Comparison of ENCODE assay signal across 12 cellular contexts in genomic region chr14:55099741-55100140, GRCh38. TPM values are rescaled to one million over a fixed set of nuclear protein-coding genes. Genes with fewer than 3 reads are reported as not detected.
DNase-seq lines count a peak whose midpoint lies in the region; ATAC-seq, FAIRE-seq and TF ChIP-seq lines count a peak whose summit lies in the region.
"Had no signal": no experiment of that assay in that cellular context is flagged by ENCODE, and none has a peak within 500 bp of the region (broad histone marks: within the 10 kb centered on the region; RNA-seq: fewer than 3 reads in every experiment).

No MANE protein-coding gene starts in this region.

- no peak overlapping the region for H3K4me3 ChIP-seq in IMR-90 (ENCODE audit: insufficient read depth, low read depth, low read length)
- H3K4me3 ChIP-seq in GM12878 = no peak overlapping the region
- H3K4me3 ChIP-seq in left ventricle myocardium inferior = no peak overlapping the region
- no peak overlapping the region for H3K4me3 ChIP-seq in subcutaneous abdominal adipose tissue (ENCODE audit: low read depth in 1 of 5, low read length in 5 of 5)

- H2AFZ ChIP-seq in IMR-90 (replicated peaks; ENCODE audit: low read length, poor library complexity) (no peak overlapping the region), GM12878 (ENCODE audit: control insufficient read depth, low read depth, low read length) (no peak overlapping the region)

- WGBS in IMR-90 (ENCODE audit: extremely low coverage in 2 of 2, insufficient read length in 1 of 2), 2 experiments = 20% methylated on average over 1 of the region's 2 CpGs; no CpG with 5 or more reads in 1 of the 2 experiments
- WGBS in GM12878 (ENCODE audit: insufficient coverage, insufficient replicate concordance, low lambda C conversion rate, missing lambda C conversion rate) = 84% methylated on average over 2 of the region's 2 CpGs

- peak overlapping the region; percentile 51; the same call in 1 of the 2 replicates for H3K18ac ChIP-seq in IMR-90 (ENCODE audit: low read depth, low read length)

- peak overlapping the region in 1 of 2 experiments; percentile 71; a peak in 2 of 4 replicates for H4K8ac ChIP-seq in IMR-90 (ENCODE audit: low read depth in 2 of 2, low read length in 2 of 2)

- H3K36me3 ChIP-seq in IMR-90 (ENCODE audit: control insufficient read depth, insufficient read depth, low read length) (no peaks in the 10 kb centered on the region), GM12878 (ENCODE audit: control insufficient read depth in 2 of 2, insufficient read depth in 2 of 2, low read length in 1 of 2) (no peaks in the 10 kb centered on the region), left ventricle myocardium inferior (no peaks in the 10 kb centered on the region), subcutaneous abdominal adipose tissue (ENCODE audit: control insufficient read depth in 5 of 5, insufficient read depth in 5 of 5, low read length in 5 of 5) (no peaks in the 10 kb centered on the region)

- intact Hi-C loops in IMR-90 (cut with micrococcal nuclease) (loop anchor here (5.0 kb wide), 1 partner anchor 53 kb away; no protein-coding TSS in a partner anchor), GM12878 (cut with micrococcal nuclease; ENCODE audit: unreplicated experiment) (loop anchor here (2.0 to 10.0 kb wide), 3 partner anchors 25 to 175 kb away; partner anchors contain the start of genes DLGAP5 and FBXO34), left ventricle myocardium inferior (cut with micrococcal nuclease) (no loop called here)

- H2AK5ac ChIP-seq in IMR-90 (ENCODE audit: low read depth, low read length) = 0 out of 2 replicates have a peak overlapping the region, but pooled peaks have one; percentile 48

- TF ChIP-seq RAD21 in IMR-90 (IDR thresholded peaks at IDR 0.05; ENCODE audit: low read length) (no peak), GM12878 (IDR thresholded peaks at IDR 0.05; ENCODE audit: insufficient read depth, low read depth, low read length) (no peak)

- H3K56ac ChIP-seq in IMR-90 (ENCODE audit: extremely low read depth, insufficient read depth, low read length) = no peak overlapping the region

- H3K9me3 ChIP-seq in IMR-90 (ENCODE audit: control insufficient read depth, insufficient read depth, low read length) (peaks cover 7% of the 10 kb centered on the region), GM12878 (replicated peaks; ENCODE audit: control insufficient read depth, insufficient read depth, low read length) (peaks cover 6% of the 10 kb centered on the region; the same call in 2 of the 3 replicates), left ventricle myocardium inferior (replicated peaks) (no peaks in the 10 kb centered on the region), subcutaneous abdominal adipose tissue (ENCODE audit: control insufficient read depth in 5 of 5, low read length in 5 of 5) (peaks cover 0 to 7% (median 0%) of the 10 kb centered on the region in 5 donors)

- H3K9ac ChIP-seq in IMR-90 (ENCODE audit: low read depth, low read length) (no peak overlapping the region), GM12878 (ENCODE audit: control insufficient read depth, insufficient read depth, low read length) (no peak overlapping the region), subcutaneous abdominal adipose tissue (ENCODE audit: low read length in 5 of 5) (no peak overlapping the region)

- SMC1A ChIA-PET in GM12878 (lab: Charles Lee; ENCODE audit: uncharacterized antibody, unreplicated experiment) = interaction anchor here (0.6 to 3.6 kb wide), 13 partner anchors 10 to 72 kb away, joined by 3 to 26 read pairs (median 5); partner anchors contain the start of genes LGALS3 and MAPK1IP1L

- CTCF ChIA-PET in IMR-90 (lab: Yijun Ruan, JAX) = no interaction called here
- CTCF ChIA-PET in GM12878 (lab: Yijun Ruan, JAX) = interaction anchor here (0.9 to 3.3 kb wide), 5 partner anchors 11 to 61 kb away, joined by 3 to 21 read pairs (median 3); no protein-coding TSS in a partner anchor

- no peak for TF ChIP-seq POLR2A in IMR-90 (IDR thresholded peaks at IDR 0.05; ENCODE audit: low read depth, low read length)
- TF ChIP-seq POLR2A in GM12878 (IDR thresholded peaks at IDR 0.05; ENCODE audit: low read depth, low read length) = no peak

- H3K79me1 ChIP-seq in IMR-90 (ENCODE audit: low read depth in 1 of 2, low read length in 2 of 2) = peaks cover 2 to 11% of the 10 kb centered on the region in 2 experiments; a peak in 3 of 4 replicates

- TF ChIP-seq CTCF in IMR-90 (conservative IDR thresholded peaks at IDR 0.05; ENCODE audit: low read depth, low read length) (no peak), GM12878 (IDR thresholded peaks at IDR 0.05 in 2 of 3, conservative IDR thresholded peaks at IDR 0.05 in 1 of 3; ENCODE audit: control insufficient read depth in 2 of 3, extremely low read depth in 1 of 3, insufficient read depth in 1 of 3, low read depth in 3 of 3, low read length in 3 of 3) (no peak), left ventricle myocardium inferior (IDR thresholded peaks at IDR 0.05; ENCODE audit: borderline replicate concordance) (no peak), GM13977 (IDR thresholded peaks at IDR 0.05; ENCODE audit: extremely low read depth, insufficient read depth, missing control alignments) (no peak), GM20000 (IDR thresholded peaks at IDR 0.05; ENCODE audit: extremely low read depth, missing control alignments) (no peak)

- dilution Hi-C loops in IMR-90 (cut with HindIII; ENCODE audit: low sequenced_read_pairs, unreplicated experiment) = no loop called here

- H2BK120ac ChIP-seq in IMR-90 (ENCODE audit: low read depth, low read length) = peak overlapping the region; percentile 53; the same call in 1 of the 2 replicates

- no peak overlapping the region for H4K91ac ChIP-seq in IMR-90 (ENCODE audit: insufficient read depth, low read depth, low read length)

- H4K5ac ChIP-seq in IMR-90 (ENCODE audit: low read depth, low read length) = no peak overlapping the region; the same call in 1 of the 2 replicates

- no peak for FAIRE-seq in GM12878 (lab: Jason Lieb, UNC)
- FAIRE-seq: D721Med, endometrium had no signal

- POLR2A ChIA-PET in IMR-90 (lab: Charles Lee; ENCODE audit: unreplicated experiment) (interaction anchor here (0.5 to 0.7 kb wide), 2 partner anchors 30 to 59 kb away, joined by 6 to 12 read pairs; no protein-coding TSS in a partner anchor), GM12878 (lab: Charles Lee) (interaction anchor here (0.6 to 2.1 kb wide), 11 partner anchors 9 to 1049 kb away, joined by 3 to 16 read pairs (median 4); partner anchors contain the start of genes LGALS3 and MAPK1IP1L)

- no peak overlapping the region for H3K23ac ChIP-seq in IMR-90 (ENCODE audit: low read depth, low read length)

- DNase-seq in IMR-90 (peak; percentile 55), GM12878 (ENCODE audit: low read depth, low spot score) (no peak), left ventricle myocardium inferior (no peak), inferior parietal cortex (ENCODE audit: extremely low spot score) (no peak), GM13977 (ENCODE audit: low spot score) (no peak), GM20000 (ENCODE audit: low spot score) (no peak)
- DNase-seq: NCI-H1105 treated with DMSO at 0.1 percent for 48 hours, NCI-H510A had no signal

- H3K4me2 ChIP-seq in IMR-90 (ENCODE audit: low read depth, low read length) (peak overlapping the region; percentile 11; the same call in 1 of the 2 replicates), GM12878 (ENCODE audit: control insufficient read depth, insufficient read depth) (peak overlapping the region; percentile 46)

- in situ Hi-C loops in IMR-90 (cut with MboI; ENCODE audit: low sequenced_read_pairs) = loop anchor here (5.0 kb wide), 1 partner anchor 33 kb away; no protein-coding TSS in a partner anchor
- in situ Hi-C loops in GM12878 (cut with MboI) = no loop called here
- in situ Hi-C loops in GM13977 (cut with MboI; ENCODE audit: low pct_unique_long_range_greater_than_20kb, low sequenced_read_pairs, unreplicated experiment) = no loop called here

- no peaks in the 10 kb centered on the region for H3K79me2 ChIP-seq in GM12878 (ENCODE audit: control insufficient read depth, insufficient read depth, low read length)

- peaks cover 12% of the 10 kb centered on the region for H3K9me1 ChIP-seq in IMR-90 (ENCODE audit: insufficient read depth, low read length)

- 0 out of 3 replicates have a peak overlapping the region, but pooled peaks have one; percentile 4 for H2BK15ac ChIP-seq in IMR-90 (ENCODE audit: low read depth, low read length)

- H3K27me3 ChIP-seq in IMR-90 (ENCODE audit: control insufficient read depth, insufficient read depth, low read length) = no peaks in the 10 kb centered on the region
- H3K27me3 ChIP-seq in GM12878 (replicated peaks in 1 of 2; ENCODE audit: control insufficient read depth in 2 of 2, insufficient read depth in 2 of 2, low read length in 1 of 2) = no peaks in the 10 kb centered on the region
- no peaks in the 10 kb centered on the region for H3K27me3 ChIP-seq in left ventricle myocardium inferior (ENCODE audit: low read depth)
- no peaks in the 10 kb centered on the region for H3K27me3 ChIP-seq in subcutaneous abdominal adipose tissue (ENCODE audit: control insufficient read depth in 5 of 5, insufficient read depth in 4 of 5, low read length in 5 of 5)

- no peak for TF ChIP-seq EP300 in GM12878 (IDR thresholded peaks at IDR 0.05; ENCODE audit: borderline replicate concordance in 1 of 2, control insufficient read depth in 1 of 2, low read depth in 2 of 2, low read length in 2 of 2)

- 0 out of 2 replicates have a peak overlapping the region, but pooled peaks have one; percentile 50 for H3K14ac ChIP-seq in IMR-90 (replicated peaks; ENCODE audit: low read depth, low read length)

- BruUV-seq in IMR-90 (replicated peaks; lab: Mats Ljungman, UMichigan) = no TSS peak
- BruUV-seq in GM12878 (replicated peaks; lab: Mats Ljungman, UMichigan) = no TSS peak

- H2AK9ac ChIP-seq in IMR-90 (replicated peaks; ENCODE audit: low read depth, low read length, poor library complexity) = no peak overlapping the region

- H3K4me1 ChIP-seq in IMR-90 (ENCODE audit: control insufficient read depth, insufficient read depth, low read length) (peaks cover 15% of the 10 kb centered on the region), GM12878 (ENCODE audit: control insufficient read depth, insufficient read depth, low read length) (peaks cover 63% of the 10 kb centered on the region), left ventricle myocardium inferior (peaks cover 77% of the 10 kb centered on the region), subcutaneous abdominal adipose tissue (ENCODE audit: control insufficient read depth in 5 of 5, insufficient read depth in 5 of 5, low read length in 5 of 5) (peaks cover 6 to 67% (median 51%) of the 10 kb centered on the region in 5 donors)

- H4K20me1 ChIP-seq in IMR-90 (ENCODE audit: insufficient read depth, low read length) = no peaks in the 10 kb centered on the region
- no peaks in the 10 kb centered on the region for H4K20me1 ChIP-seq in GM12878 (ENCODE audit: control insufficient read depth, insufficient read depth)

- H3K27ac ChIP-seq in IMR-90 (ENCODE audit: insufficient read depth, low read length) (no peak overlapping the region; the same call in 1 of the 2 replicates), GM12878 (ENCODE audit: control insufficient read depth, insufficient read depth) (peak overlapping the region; percentile 51), left ventricle myocardium inferior (replicated peaks) (peak overlapping the region; percentile 95), subcutaneous abdominal adipose tissue (ENCODE audit: low read depth, low read length) (peak overlapping the region; percentile 53)
- H3K27ac ChIP-seq: VCaP had no signal

- RAD21 ChIA-PET in GM12878 (lab: Charles Lee; ENCODE audit: unreplicated experiment) = interaction anchor here (0.6 to 2.9 kb wide), 15 partner anchors 9 to 311 kb away, joined by 3 to 30 read pairs (median 4); no protein-coding TSS in a partner anchor

- peak; percentile 15; the same call in 1 of the 2 replicates for ATAC-seq in IMR-90 (ENCODE audit: low read depth)
- no peak for ATAC-seq in GM12878

- peak overlapping the region; percentile 65 for H2BK5ac ChIP-seq in IMR-90 (ENCODE audit: low read depth, low read length, poor library complexity, severe bottlenecking)

- 0 out of 2 replicates have a peak overlapping the region, but pooled peaks have one; percentile 37 for H2BK20ac ChIP-seq in IMR-90 (ENCODE audit: low read depth, low read length)

- H3K4ac ChIP-seq in IMR-90 (ENCODE audit: low read depth, low read length) = peak overlapping the region; percentile 44; the same call in 1 of the 2 replicates

RNA-seq across cellular contexts. Expression of gene LGALS3, which starts 29.3 kb away (rescaled TPM):
- total RNA-seq in IMR-90 (2012; rRNA removed) = 84.4 and 145 TPM in 2 replicates
- 171 and 200 TPM in 2 replicates for polyA plus RNA-seq in IMR-90 (2012; rRNA removed)
- 106 and 210 TPM in 2 replicates for polyA plus RNA-seq in IMR-90 (2012; cell fraction: cytosol; rRNA removed)
- 122 and 127 TPM in 2 replicates for polyA plus RNA-seq in IMR-90 (2012; cell fraction: nucleus; rRNA removed; ENCODE audit: low replicate concordance)
- 17.5 and 21.3 TPM in 2 replicates for total RNA-seq in GM12878 (2013; cell fraction: nucleolus; rRNA removed)
- 23.1 and 25.6 TPM in 2 replicates for total RNA-seq in GM12878 (2014; rRNA removed)
- total RNA-seq in GM12878 (2014; rRNA removed; fragmentation: Illumina TruSeq; extraction: Trizol) = 12.0 and 12.3 TPM in 2 replicates
- 13.6 and 16.1 TPM in 2 replicates for total RNA-seq in GM12878 (2021)
- 15.6 TPM for polyA plus RNA-seq in GM12878 (2011; ENCODE audit: low read depth)
- polyA plus RNA-seq in GM12878 (2011; rRNA removed) = 34.2 and 45.4 TPM in 2 replicates
- 24.5 and 31.9 TPM in 2 replicates for polyA plus RNA-seq in GM12878 (2011; cell fraction: cytosol; rRNA removed)
- 20.1 and 27.1 TPM in 2 replicates for polyA plus RNA-seq in GM12878 (2011; cell fraction: nucleus; rRNA removed)
- polyA plus RNA-seq in GM12878 (2012) = 19.7 and 39.6 TPM in 2 replicates
- 7.7 and 8.6 TPM in 2 replicates for polyA plus RNA-seq in GM12878 (2014; fragmentation: Illumina TruSeq; extraction: Trizol)
- polyA plus RNA-seq in GM12878 (2014; fragmentation: Nextera tagmentation; extraction: Ambion mirVana) = 1 to 10 TPM; 1.5 to 6.4 TPM
- 21.3 and 28.6 TPM in 2 replicates for polyA plus RNA-seq in GM12878 (2014; rRNA removed)
- polyA plus RNA-seq in GM12878 (2016; fragmentation: Nextera tagmentation; extraction: Ambion mirVana) = 10 to 100 TPM; 28.2 to 30.6 TPM
- 9.8 and 14.3 TPM in 2 replicates for polyA minus RNA-seq in GM12878 (2011; rRNA and poly(A)+ RNA removed)
- 4.4 and 8.1 TPM in 2 replicates for polyA minus RNA-seq in GM12878 (2011; cell fraction: cytosol; rRNA and poly(A)+ RNA removed)
- polyA minus RNA-seq in GM12878 (2011; cell fraction: nucleus; rRNA and poly(A)+ RNA removed) = 5.0 and 5.9 TPM in 2 replicates
- 194 TPM for total RNA-seq in left ventricle myocardium inferior

RNA-seq across cellular contexts. Expression of gene MAPK1IP1L, which starts 48.3 kb away (rescaled TPM):
- total RNA-seq in IMR-90 (2012; rRNA removed) (37.2 and 44.8 TPM in 2 replicates), GM12878 (2014; rRNA removed) (37.7 and 44.6 TPM in 2 replicates), GM12878 (2014; rRNA removed; fragmentation: Illumina TruSeq; extraction: Trizol) (48.9 and 50.4 TPM in 2 replicates), GM12878 (2021) (101 and 105 TPM in 2 replicates), left ventricle myocardium inferior (68.2 TPM)
- polyA plus RNA-seq in IMR-90 (2012; rRNA removed) (168 and 201 TPM in 2 replicates), GM12878 (2011; rRNA removed) (52.8 and 80.1 TPM in 2 replicates), GM12878 (2014; fragmentation: Illumina TruSeq; extraction: Trizol) (68.5 and 90.1 TPM in 2 replicates), GM12878 (2014; fragmentation: Nextera tagmentation; extraction: Ambion mirVana) (10 to 100 TPM; 55.7 to 66.0 TPM), GM12878 (2014; rRNA removed) (54.2 and 58.1 TPM in 2 replicates), GM12878 (2016; fragmentation: Nextera tagmentation; extraction: Ambion mirVana) (100 to 1,000 TPM; 107 to 117 TPM)
- 131 and 180 TPM in 2 replicates for polyA plus RNA-seq in IMR-90 (2012; cell fraction: cytosol; rRNA removed)
- 51.1 and 80.0 TPM in 2 replicates for polyA plus RNA-seq in IMR-90 (2012; cell fraction: nucleus; rRNA removed; ENCODE audit: low replicate concordance)
- total RNA-seq in GM12878 (2013; cell fraction: nucleolus; rRNA removed) = 94.4 and 113 TPM in 2 replicates
- 25.2 TPM for polyA plus RNA-seq in GM12878 (2011; ENCODE audit: low read depth)
- 231 and 264 TPM in 2 replicates for polyA plus RNA-seq in GM12878 (2011; cell fraction: cytosol; rRNA removed)
- 91.5 and 98.1 TPM in 2 replicates for polyA plus RNA-seq in GM12878 (2011; cell fraction: nucleus; rRNA removed)
- 53.2 and 62.6 TPM in 2 replicates for polyA plus RNA-seq in GM12878 (2012)
- polyA minus RNA-seq in GM12878 (2011; rRNA and poly(A)+ RNA removed) = 146 and 276 TPM in 2 replicates
- 154 and 162 TPM in 2 replicates for polyA minus RNA-seq in GM12878 (2011; cell fraction: cytosol; rRNA and poly(A)+ RNA removed)
- 19.2 and 36.5 TPM in 2 replicates for polyA minus RNA-seq in GM12878 (2011; cell fraction: nucleus; rRNA and poly(A)+ RNA removed)
